Comparison of ENCODE assay signal across 8 cellular contexts in the genomic region with DNA sequence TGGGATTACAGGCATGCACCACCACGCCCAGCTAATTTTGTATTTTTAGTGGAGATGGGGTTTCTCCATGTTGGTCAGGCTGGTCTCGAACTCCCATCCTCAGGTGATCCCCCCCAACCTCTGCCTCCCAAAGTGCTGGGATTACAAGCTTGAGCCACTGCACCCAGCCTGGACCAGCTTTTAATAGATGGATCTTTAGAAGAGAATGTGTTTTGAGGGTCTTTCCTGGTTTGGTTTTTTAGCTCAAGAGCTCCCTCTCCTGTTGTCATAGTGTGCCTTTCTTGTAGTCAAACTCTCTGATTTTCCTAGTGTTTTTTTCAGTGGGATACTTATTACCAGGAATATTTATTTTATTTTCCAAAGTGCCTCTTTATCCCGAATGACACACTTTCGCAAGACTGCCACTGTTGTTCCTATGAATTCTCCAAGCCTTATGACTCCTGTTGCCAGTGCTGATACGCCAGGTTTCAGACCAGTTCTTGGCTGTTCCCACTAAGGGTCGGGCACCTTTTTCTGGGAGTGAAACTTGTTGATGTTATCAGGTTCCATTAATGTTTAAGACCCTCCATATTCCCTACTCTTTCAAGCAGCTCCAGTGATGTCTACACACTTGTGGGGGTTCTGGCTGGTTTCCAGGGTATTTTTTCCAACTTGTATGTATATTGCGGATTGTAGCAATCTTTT. TPM values are rescaled to one million over a fixed set of nuclear protein-coding genes. Genes with fewer than 3 reads are reported as not detected.
DNase-seq lines count a peak whose midpoint lies in the region; ATAC-seq and TF ChIP-seq lines count a peak whose summit lies in the region.

No MANE protein-coding gene starts in this region.

- H3K4me1 ChIP-seq in heart left ventricle: no peaks in the 10 kb centered on the region
- H3K4me1 ChIP-seq in mesenchymal stem cell (ENCODE audit: control insufficient read depth, insufficient read depth, low read depth, low read length): peaks cover 3% of the 10 kb centered on the region

- intact Hi-C loops in heart left ventricle (cut with DNase I): loop anchor here (5.0 to 10.0 kb wide), 9 partner anchors 90 to 240 kb away; partner anchors contain the start of gene SMARCD1 (in 3 of the 10)
- intact Hi-C loops in Right ventricle myocardium inferior (cut with DNase I): loop anchor here (5.0 to 10.0 kb wide), 3 partner anchors 100 to 237 kb away; no protein-coding TSS in a partner anchor

- H3K9me3 ChIP-seq in heart left ventricle: no peaks in the 10 kb centered on the region
- H3K9me3 ChIP-seq in mesenchymal stem cell (ENCODE audit: control insufficient read depth, low read length): no peaks in the 10 kb centered on the region

- H3K4me2 ChIP-seq in mesenchymal stem cell (ENCODE audit: low read length, poor library complexity, severe bottlenecking): no peak overlapping the region

- H2BK15ac ChIP-seq in mesenchymal stem cell (ENCODE audit: low read depth, poor library complexity, severe bottlenecking): no peak overlapping the region

- no peak overlapping the region for H3K14ac ChIP-seq in mesenchymal stem cell (ENCODE audit: low read length in 2 of 2)

- TF ChIP-seq CTCF in heart left ventricle (IDR thresholded peaks at IDR 0.05) (peak; percentile 24 to 71 (median 58)), cardiac fibroblast (IDR thresholded peaks at IDR 0.05; ENCODE audit: low read depth, low read length) (peak; percentile 64)

- H3K4ac ChIP-seq in mesenchymal stem cell (ENCODE audit: low read depth in 1 of 2, low read length in 2 of 2): peak overlapping the region in 1 of 2 experiments; percentile 69

- no peak overlapping the region for H2BK12ac ChIP-seq in mesenchymal stem cell (ENCODE audit: low read length in 2 of 2)

- H2AK5ac ChIP-seq in mesenchymal stem cell (ENCODE audit: low read length, severe bottlenecking): peak overlapping the region; percentile 81

- H3K27me3 ChIP-seq in heart left ventricle (no peaks in the 10 kb centered on the region), mesenchymal stem cell (ENCODE audit: control insufficient read depth in 1 of 2, insufficient read depth in 1 of 2, low read length in 2 of 2) (no peaks in the 10 kb centered on the region)

- no peak overlapping the region for H3K23ac ChIP-seq in mesenchymal stem cell (ENCODE audit: low read length in 2 of 2)

- no peak for DNase-seq in heart left ventricle
- no peak for DNase-seq in Right ventricle myocardium inferior (ENCODE audit: missing footprints)
- DNase-seq in NCI-H2227 (lab: John Stamatoyannopoulos, UW; ENCODE audit: unreplicated experiment): peak; percentile 31
- DNase-seq in cardiac fibroblast (ENCODE audit: low read depth in 2 of 2): peak; percentile 80 to 81
- peak; percentile 71 for DNase-seq in mesenchymal stem cell
- no peak for DNase-seq in activated naive CD4-positive, alpha-beta T cell treated with anti-CD3 and anti-CD28 coated beads, Interleukin-2, amount 50 U/mL, for 16 hours

- peak overlapping the region; percentile 62 for H3K9ac ChIP-seq in mesenchymal stem cell (ENCODE audit: low read length)

- 76 to 82% (median 77%) methylated on average over 7 of the region's 7 CpGs for whole genome bisulfite sequencing in heart left ventricle, 4 donors
- WGBS in mesenchymal stem cell: 60% methylated on average over 5 of the region's 7 CpGs

- H3K79me1 ChIP-seq in mesenchymal stem cell (replicated peaks; ENCODE audit: low read length, poor library complexity, severe bottlenecking): peaks cover 3% of the 10 kb centered on the region

- H2BK5ac ChIP-seq in mesenchymal stem cell (ENCODE audit: low read depth, low read length, poor library complexity, severe bottlenecking): no peak overlapping the region

- H2BK120ac ChIP-seq in mesenchymal stem cell (ENCODE audit: low read depth, low read length): peak overlapping the region; percentile 49

- ATAC-seq in heart left ventricle (no peak), Right ventricle myocardium inferior (no peak), HG02759 (IDR thresholded peaks at IDR 0.05; ENCODE audit: unreplicated experiment) (no peak), GM19328 (IDR thresholded peaks at IDR 0.05; ENCODE audit: unreplicated experiment) (no peak)

- H2AFZ ChIP-seq in mesenchymal stem cell (ENCODE audit: low read depth, low read length): peak overlapping the region; percentile 53

- no peak overlapping the region for H3K27ac ChIP-seq in heart left ventricle
- no peak overlapping the region for H3K27ac ChIP-seq in mesenchymal stem cell (ENCODE audit: low read length, poor library complexity, severe bottlenecking)

- no peak for TF ChIP-seq POLR2A in heart left ventricle (IDR thresholded peaks at IDR 0.05)

- no peak overlapping the region for H4K8ac ChIP-seq in mesenchymal stem cell (ENCODE audit: low read length)

- H4K91ac ChIP-seq in mesenchymal stem cell (ENCODE audit: low read length): no peak overlapping the region

- no peak overlapping the region for H3K18ac ChIP-seq in mesenchymal stem cell (ENCODE audit: low read depth in 1 of 2, low read length in 2 of 2)

- H3K4me3 ChIP-seq in heart left ventricle (no peak overlapping the region), cardiac fibroblast (replicated peaks in 1 of 2; ENCODE audit: low read depth in 2 of 2, low read length in 2 of 2) (no peak overlapping the region), mesenchymal stem cell (ENCODE audit: insufficient read depth in 1 of 2, low read depth in 1 of 2, low read length in 2 of 2) (no peak overlapping the region)

- H3K36me3 ChIP-seq in heart left ventricle (no peaks in the 10 kb centered on the region), mesenchymal stem cell (ENCODE audit: control insufficient read depth in 1 of 2, insufficient read depth in 2 of 2, low read depth in 1 of 2, low read length in 2 of 2) (no peaks in the 10 kb centered on the region)

RNA-seq across cellular contexts. Expression of gene LIMA1, which starts 31.5 kb away (rescaled TPM):
- total RNA-seq in heart left ventricle: 10 to 100 TPM; 12.7 to 38.8 (median 14.8) TPM
- polyA plus RNA-seq in heart left ventricle: 10 to 100 TPM; 11.6 to 13.1 TPM
- 16.7 TPM for total RNA-seq in Right ventricle myocardium inferior
- 78.9 TPM for polyA plus RNA-seq in mesenchymal stem cell (2013, experiment 1 of 2)
- polyA plus RNA-seq in mesenchymal stem cell (2013, experiment 2 of 2): 77.4 TPM

Comparison
In these comparisons a context has a peak if more than half of its experiments do, and no peak if none do; other contexts are left out.
1. DNase-seq: peak in NCI-H2227 (single experiment), cardiac fibroblast (2 of 2) and mesenchymal stem cell (single experiment); none in heart left ventricle (0 of 5), Right ventricle myocardium inferior (single experiment) and activated naive CD4-positive, alpha-beta T cell treated with anti-CD3 and anti-CD28 coated beads, Interleukin-2, amount 50 U/mL, for 16 hours (single experiment).